Comparison of ENCODE assay signal across 1 cellular context in genomic region chr3:129413687-129414506, GRCh38.
A peak's percentile ranks its signal among the peaks of the same experiment; 100 is the strongest.
TF ChIP-seq lines count a peak whose summit lies in the region.

No MANE protein-coding gene starts in this region.

TF ChIP-seq in K562, 482 proteins besides CTCF, POLR2A, EP300 and RAD21 (continued from another document and continues in another):
- 0 out of 6 replicates have a peak, but pooled peaks of 1 of the 3 experiments have one; percentile 15 for TF ChIP-seq ZBTB11 (CRISPR knock-in tag; IDR thresholded peaks at IDR 0.05)
- no peak for TF ChIP-seq ZSCAN32 (CRISPR knock-in tag; IDR thresholded peaks at IDR 0.05)
- TF ChIP-seq NCOA2 (IDR thresholded peaks at IDR 0.05; ENCODE audit: partially characterized antibody in 2 of 2): peak in 1 of 2 experiments; percentile 46
- peak; percentile 71 for TF ChIP-seq STAT5A (IDR thresholded peaks at IDR 0.05; ENCODE audit: borderline replicate concordance, low read length)
- no peak for TF ChIP-seq CC2D1A (IDR thresholded peaks at IDR 0.05)
- no peak for TF ChIP-seq TSHZ1 (CRISPR knock-in tag; IDR thresholded peaks at IDR 0.05)
- TF ChIP-seq CBFA2T3 (IDR thresholded peaks at IDR 0.05): peak; percentile 91
- TF ChIP-seq KAT8 (IDR thresholded peaks at IDR 0.05; ENCODE audit: low read depth): no peak
- TF ChIP-seq CTBP1 (IDR thresholded peaks at IDR 0.05; ENCODE audit: borderline replicate concordance): peak; percentile 41; the same call in 1 of the 2 replicates
- no peak for TF ChIP-seq HOXB6 (CRISPR knock-in tag; IDR thresholded peaks at IDR 0.05; ENCODE audit: borderline replicate concordance)
- 0 out of 2 replicates have a peak, but pooled peaks have one; percentile 10 for TF ChIP-seq PKNOX1 (IDR thresholded peaks at IDR 0.05)
- TF ChIP-seq ELF2 (CRISPR knock-in tag; IDR thresholded peaks at IDR 0.05): no peak
- TF ChIP-seq KDM1A (IDR thresholded peaks at IDR 0.05): peak; percentile 53 to 62
- TF ChIP-seq, protein P1, sequence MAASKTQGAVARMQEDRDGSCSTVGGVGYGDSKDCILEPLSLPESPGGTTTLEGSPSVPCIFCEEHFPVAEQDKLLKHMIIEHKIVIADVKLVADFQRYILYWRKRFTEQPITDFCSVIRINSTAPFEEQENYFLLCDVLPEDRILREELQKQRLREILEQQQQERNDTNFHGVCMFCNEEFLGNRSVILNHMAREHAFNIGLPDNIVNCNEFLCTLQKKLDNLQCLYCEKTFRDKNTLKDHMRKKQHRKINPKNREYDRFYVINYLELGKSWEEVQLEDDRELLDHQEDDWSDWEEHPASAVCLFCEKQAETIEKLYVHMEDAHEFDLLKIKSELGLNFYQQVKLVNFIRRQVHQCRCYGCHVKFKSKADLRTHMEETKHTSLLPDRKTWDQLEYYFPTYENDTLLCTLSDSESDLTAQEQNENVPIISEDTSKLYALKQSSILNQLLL (CRISPR knock-in tag; IDR thresholded peaks at IDR 0.05; ENCODE audit: borderline replicate concordance): no peak
- peak; percentile 69 for TF ChIP-seq MEF2A (IDR thresholded peaks at IDR 0.05; ENCODE audit: control insufficient read depth, low read depth, low read length)
- peak; percentile 19; the same call in 1 of the 2 replicates for TF ChIP-seq LEF1 (IDR thresholded peaks at IDR 0.05)
- no peak for TF ChIP-seq ZNF436 (CRISPR knock-in tag; IDR thresholded peaks at IDR 0.05)
- TF ChIP-seq ZNF224 (CRISPR knock-in tag; IDR thresholded peaks at IDR 0.05): no peak
- TF ChIP-seq TAF7 (tag; IDR thresholded peaks at IDR 0.05): no peak
- TF ChIP-seq BACH1 (tag; IDR thresholded peaks at IDR 0.05): no peak
- TF ChIP-seq SMARCE1 (IDR thresholded peaks at IDR 0.05): peak; percentile 93
- no peak for TF ChIP-seq ATF1 (CRISPR knock-in tag; IDR thresholded peaks at IDR 0.05)
- TF ChIP-seq ATF1 (tag; IDR thresholded peaks at IDR 0.05): peak; percentile 42; the same call in 1 of the 2 replicates
- TF ChIP-seq ZNF592 (IDR thresholded peaks at IDR 0.05): no peak
- TF ChIP-seq JUND (IDR thresholded peaks at IDR 0.05; ENCODE audit: borderline replicate concordance, low read depth, low read length): peak; percentile 93
- TF ChIP-seq JUND (tag; IDR thresholded peaks at IDR 0.05; ENCODE audit: borderline replicate concordance, low read depth, low read length): peak; percentile 90; the same call in 2 of the 3 replicates
- no peak; the same call in 1 of the 2 replicates for TF ChIP-seq ZNF239 (CRISPR knock-in tag; IDR thresholded peaks at IDR 0.05)
- TF ChIP-seq, protein P2, sequence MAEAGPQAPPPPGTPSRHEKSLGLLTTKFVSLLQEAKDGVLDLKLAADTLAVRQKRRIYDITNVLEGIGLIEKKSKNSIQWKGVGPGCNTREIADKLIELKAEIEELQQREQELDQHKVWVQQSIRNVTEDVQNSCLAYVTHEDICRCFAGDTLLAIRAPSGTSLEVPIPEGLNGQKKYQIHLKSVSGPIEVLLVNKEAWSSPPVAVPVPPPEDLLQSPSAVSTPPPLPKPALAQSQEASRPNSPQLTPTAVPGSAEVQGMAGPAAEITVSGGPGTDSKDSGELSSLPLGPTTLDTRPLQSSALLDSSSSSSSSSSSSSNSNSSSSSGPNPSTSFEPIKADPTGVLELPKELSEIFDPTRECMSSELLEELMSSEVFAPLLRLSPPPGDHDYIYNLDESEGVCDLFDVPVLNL (CRISPR knock-in tag; IDR thresholded peaks at IDR 0.05; ENCODE audit: low read depth): no peak
- TF ChIP-seq ETV6 (IDR thresholded peaks at IDR 0.05; ENCODE audit: borderline replicate concordance in 1 of 2, low read depth in 2 of 2, low read length in 1 of 2): no peak
- TF ChIP-seq ETV6 (CRISPR knock-in tag; IDR thresholded peaks at IDR 0.05; ENCODE audit: borderline replicate concordance): no peak
- 0 out of 2 replicates have a peak, but pooled peaks have one; percentile 11 for TF ChIP-seq GATAD2B (IDR thresholded peaks at IDR 0.05; ENCODE audit: borderline replicate concordance)
- TF ChIP-seq, protein P3, sequence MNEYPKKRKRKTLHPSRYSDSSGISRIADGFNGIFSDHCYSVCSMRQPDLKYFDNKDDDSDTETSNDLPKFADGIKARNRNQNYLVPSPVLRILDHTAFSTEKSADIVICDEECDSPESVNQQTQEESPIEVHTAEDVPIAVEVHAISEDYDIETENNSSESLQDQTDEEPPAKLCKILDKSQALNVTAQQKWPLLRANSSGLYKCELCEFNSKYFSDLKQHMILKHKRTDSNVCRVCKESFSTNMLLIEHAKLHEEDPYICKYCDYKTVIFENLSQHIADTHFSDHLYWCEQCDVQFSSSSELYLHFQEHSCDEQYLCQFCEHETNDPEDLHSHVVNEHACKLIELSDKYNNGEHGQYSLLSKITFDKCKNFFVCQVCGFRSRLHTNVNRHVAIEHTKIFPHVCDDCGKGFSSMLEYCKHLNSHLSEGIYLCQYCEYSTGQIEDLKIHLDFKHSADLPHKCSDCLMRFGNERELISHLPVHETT (CRISPR knock-in tag; conservative IDR thresholded peaks at IDR 0.05 in 1 of 2, IDR thresholded peaks at IDR 0.05 in 1 of 2): no peak
- TF ChIP-seq TCF7 (IDR thresholded peaks at IDR 0.05; ENCODE audit: borderline replicate concordance): no peak
- TF ChIP-seq TFAP4 (CRISPR knock-in tag; IDR thresholded peaks at IDR 0.05; ENCODE audit: borderline replicate concordance): no peak
- TF ChIP-seq POLR2B (IDR thresholded peaks at IDR 0.05; ENCODE audit: low read depth, partially characterized antibody): no peak
- TF ChIP-seq NR0B1 (IDR thresholded peaks at IDR 0.05; ENCODE audit: partially characterized antibody): no peak
- no peak for TF ChIP-seq MAFF (IDR thresholded peaks at IDR 0.05; ENCODE audit: low read length)
- no peak for TF ChIP-seq PYGO2 (tag; IDR thresholded peaks at IDR 0.05)
